In genomic region chr13:110713642-110713952, GRCh38 we compare ENCODE assay signal across 8 cellular contexts. TPM values are rescaled to one million over a fixed set of nuclear protein-coding genes. Genes with fewer than 3 reads are reported as not detected.
A peak's percentile ranks its signal among the peaks of the same experiment; 100 is the strongest.
DNase-seq lines count a peak whose midpoint lies in the region; ATAC-seq and TF ChIP-seq lines count a peak whose summit lies in the region.

A gene with protein sequence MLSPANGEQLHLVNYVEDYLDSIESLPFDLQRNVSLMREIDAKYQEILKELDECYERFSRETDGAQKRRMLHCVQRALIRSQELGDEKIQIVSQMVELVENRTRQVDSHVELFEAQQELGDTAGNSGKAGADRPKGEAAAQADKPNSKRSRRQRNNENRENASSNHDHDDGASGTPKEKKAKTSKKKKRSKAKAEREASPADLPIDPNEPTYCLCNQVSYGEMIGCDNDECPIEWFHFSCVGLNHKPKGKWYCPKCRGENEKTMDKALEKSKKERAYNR (plus strand): TSS chr13:110713700. CDS start chr13:110714150, 450 bp downstream.

- no peak for DNase-seq in CD8-positive, alpha-beta memory T cell
- no peak for DNase-seq in NCI-H460 (ENCODE audit: extremely low read depth, low read depth)
- DNase-seq in endodermal cell: no peak
- DNase-seq in activated CD4-positive, CD25-positive, alpha-beta regulatory T cell treated with anti-CD3 and anti-CD28 coated beads, Interleukin-2, amount 50 U/mL, for 72 hours: no peak
- DNase-seq in inferior parietal cortex (ENCODE audit: extremely low spot score): no peak
- DNase-seq in H4 (ENCODE audit: low spot score): no peak

- H3K9me3 Mint-ChIP-seq in CD8-positive, alpha-beta memory T cell: peaks cover 0 to 6% (median 0%) of the 10 kb centered on the region in 5 donors
- H3K9me3 Mint-ChIP-seq in endodermal cell: no peaks in the 10 kb centered on the region

- H3K27me3 ChIP-seq in CD8-positive, alpha-beta memory T cell (ENCODE audit: insufficient read depth, low read length, poor library complexity, severe bottlenecking): no peaks in the 10 kb centered on the region
- H3K27me3 ChIP-seq in endodermal cell (ENCODE audit: control insufficient read depth, insufficient read depth, low read length, poor library complexity, severe bottlenecking) (no peaks in the 10 kb centered on the region), neutrophil (no peaks in the 10 kb centered on the region)

- H3K4me3 Mint-ChIP-seq in CD8-positive, alpha-beta memory T cell: peak within 1 kb of the TSS; percentile 95 to 100 (median 99)
- H3K4me3 Mint-ChIP-seq in endodermal cell: peak within 1 kb of the TSS; percentile 99

- H3K4me3 ChIP-seq in CD8-positive, alpha-beta memory T cell (ENCODE audit: low read length): peak within 1 kb of the TSS; percentile 99
- H3K4me3 ChIP-seq in endodermal cell (ENCODE audit: low read length) (peak within 1 kb of the TSS; percentile 91), neutrophil (ENCODE audit: low read depth in 1 of 2, low read length in 1 of 2) (peak within 1 kb of the TSS; percentile 98 to 99)

- 0% methylated on average over 45 of the region's 45 CpGs; no CpG with 5 or more reads in 1 of the 2 experiments for WGBS in endodermal cell (ENCODE audit: insufficient coverage in 1 of 2, insufficient read length in 1 of 2), 2 experiments

- peaks cover 0 to 11% of the 10 kb centered on the region in 2 donors for H3K27me3 Mint-ChIP-seq in CD8-positive, alpha-beta memory T cell
- no peaks in the 10 kb centered on the region for H3K27me3 Mint-ChIP-seq in endodermal cell (ENCODE audit: insufficient read depth)

- no peak for TF ChIP-seq CTCF in endodermal cell (conservative IDR thresholded peaks at IDR 0.05)
- no peak for TF ChIP-seq CTCF in neutrophil (IDR thresholded peaks at IDR 0.05)

- POLR2A ChIA-PET in CD8-positive, alpha-beta memory T cell (lab: Charles Lee): interaction anchor here (2.2 kb wide), 2 partner anchors 8 to 201 kb away, joined by 16 to 26 read pairs; partner anchors contain the start of genes ANKRD10 and CARS2

- H3K36me3 ChIP-seq in CD8-positive, alpha-beta memory T cell (ENCODE audit: insufficient read depth, low read length): no peaks in the 10 kb centered on the region
- no peaks in the 10 kb centered on the region for H3K36me3 ChIP-seq in endodermal cell (ENCODE audit: control insufficient read depth, insufficient read depth, low read length)
- no peaks in the 10 kb centered on the region for H3K36me3 ChIP-seq in neutrophil

- H3K4me1 ChIP-seq in CD8-positive, alpha-beta memory T cell (ENCODE audit: insufficient read depth, low read length): peaks cover 30% of the 10 kb centered on the region
- H3K4me1 ChIP-seq in endodermal cell (ENCODE audit: control insufficient read depth, insufficient read depth, low read length) (no peaks in the 10 kb centered on the region), neutrophil (ENCODE audit: control insufficient read depth in 1 of 2, insufficient read depth in 1 of 2, low read depth in 1 of 2, low read length in 1 of 2) (peaks cover 34 to 41% of the 10 kb centered on the region in 2 experiments)

- CTCF ChIA-PET in CD8-positive, alpha-beta memory T cell (lab: Charles Lee): no interaction called here

- peaks cover 0 to 23% (median 0%) of the 10 kb centered on the region in 3 donors for H3K36me3 Mint-ChIP-seq in CD8-positive, alpha-beta memory T cell
- H3K36me3 Mint-ChIP-seq in endodermal cell (ENCODE audit: low read depth): no peaks in the 10 kb centered on the region

- peak within 1 kb of the TSS; percentile 99 for H3K9ac ChIP-seq in endodermal cell (ENCODE audit: extremely low read depth, low read length, poor library complexity, severe bottlenecking)

- ATAC-seq in HG02852 (IDR thresholded peaks at IDR 0.05; ENCODE audit: unreplicated experiment): no peak

- peak within 1 kb of the TSS; percentile 99 for H3K27ac ChIP-seq in CD8-positive, alpha-beta memory T cell (ENCODE audit: low read depth, low read length)
- H3K27ac ChIP-seq in endodermal cell (ENCODE audit: low read depth, low read length): peak within 1 kb of the TSS; percentile 100
- H3K27ac ChIP-seq in neutrophil: peak within 1 kb of the TSS; percentile 100

- no peaks in the 10 kb centered on the region for H3K9me3 ChIP-seq in CD8-positive, alpha-beta memory T cell (ENCODE audit: low read length)
- H3K9me3 ChIP-seq in endodermal cell (ENCODE audit: control insufficient read depth, low read length): no peaks in the 10 kb centered on the region
- no peaks in the 10 kb centered on the region for H3K9me3 ChIP-seq in neutrophil

- H3K4me1 Mint-ChIP-seq in CD8-positive, alpha-beta memory T cell: peaks cover 26 to 32% (median 32%) of the 10 kb centered on the region in 3 donors
- H3K4me1 Mint-ChIP-seq in endodermal cell: peaks cover 16% of the 10 kb centered on the region

- H3K27ac Mint-ChIP-seq in CD8-positive, alpha-beta memory T cell: peak within 1 kb of the TSS; percentile 89 to 99 (median 97)
- H3K27ac Mint-ChIP-seq in endodermal cell: peak within 1 kb of the TSS; percentile 99

RNA-seq across cellular contexts. Expression of the gene that starts here (rescaled TPM):
- total RNA-seq in CD8-positive, alpha-beta memory T cell: 10 to 100 TPM; 16.6 to 16.9 TPM
- polyA plus RNA-seq in CD8-positive, alpha-beta memory T cell: 18.5 TPM
- 6.9 and 11.1 TPM in 2 replicates for total RNA-seq in NCI-H460 (2014; rRNA removed; shearing (Covaris generic))
- polyA plus RNA-seq in NCI-H460 (2014; cell fraction: nucleus; rRNA removed): 2.9 and 4.6 TPM in 2 replicates
- 10 to 100 TPM; 23.2 to 23.6 TPM for total RNA-seq in endodermal cell
- polyA plus RNA-seq in endodermal cell (2013, experiment 1 of 2): 23.8 TPM
- 25.8 TPM for polyA plus RNA-seq in endodermal cell (2013, experiment 2 of 2)
- 4.7 and 8.4 TPM in 2 replicates for total RNA-seq in H4 (2014; rRNA removed; shearing (Covaris generic))
